8 cellular contexts compared by ENCODE assay signal in genomic region chr1:156767879-156768608, GRCh38. TPM values are rescaled to one million over a fixed set of nuclear protein-coding genes. Genes with fewer than 3 reads are reported as not detected.
A peak's percentile ranks its signal among the peaks of the same experiment; 100 is the strongest.
DNase-seq lines count a peak whose midpoint lies in the region; ATAC-seq and TF ChIP-seq lines count a peak whose summit lies in the region.

No MANE protein-coding gene starts in this region.

- H2BK5ac ChIP-seq in mesenchymal stem cell (ENCODE audit: low read depth, low read length, poor library complexity, severe bottlenecking): peak overlapping the region; percentile 87

- H3K4me3 Mint-ChIP-seq in CD8-positive, alpha-beta T cell: no peak overlapping the region

- H3K27me3 Mint-ChIP-seq in CD8-positive, alpha-beta T cell (ENCODE audit: low read depth): no peaks in the 10 kb centered on the region

- H3K79me1 ChIP-seq in mesenchymal stem cell (replicated peaks; ENCODE audit: low read length, poor library complexity, severe bottlenecking): peaks cover 9% of the 10 kb centered on the region

- CTCF ChIA-PET in CD8-positive, alpha-beta T cell (lab: Charles Lee): interaction anchor here (1.2 to 3.1 kb wide), 8 partner anchors 27 to 93 kb away, joined by 3 to 17 read pairs (median 7); partner anchors contain the start of genes MRPL24 and NTRK1

- H3K18ac ChIP-seq in mesenchymal stem cell (ENCODE audit: low read depth in 1 of 2, low read length in 2 of 2): peak overlapping the region; percentile 85 to 94

- intact Hi-C loops in CD8-positive, alpha-beta T cell (cut with DNase I, micrococcal nuclease): loop anchor here (1.0 kb wide), 7 partner anchors 17 to 430 kb away; partner anchors contain the start of genes HDGF (in 2 of the 2), ISG20L2 (in 2 of the 2), METTL25B (in 2 of the 2) and MRPL24 (in 2 of the 2)
- intact Hi-C loops in dorsolateral prefrontal cortex (cut with DNase I) (loop anchor here (1.0 to 2.0 kb wide), 4 partner anchors 17 to 79 kb away; partner anchors contain the start of genes MRPL24 (in 2 of the 2), HDGF (in 1 of the 2), ISG20L2 (in 1 of the 2) and METTL25B (in 1 of the 2)), tibial artery (cut with DNase I; ENCODE audit: low total_unique reads) (no loop called here)

- no peak overlapping the region for H3K27ac Mint-ChIP-seq in CD8-positive, alpha-beta T cell

- no peak for ATAC-seq in CD8-positive, alpha-beta T cell
- peak; percentile 7 for ATAC-seq in GM21723 (IDR thresholded peaks at IDR 0.05; ENCODE audit: unreplicated experiment)
- ATAC-seq in HG02938 (IDR thresholded peaks at IDR 0.05; ENCODE audit: unreplicated experiment): no peak

- no peak overlapping the region for H2BK15ac ChIP-seq in mesenchymal stem cell (ENCODE audit: low read depth, poor library complexity, severe bottlenecking)

- peak overlapping the region; percentile 95 for H4K91ac ChIP-seq in mesenchymal stem cell (ENCODE audit: low read length)

- peak overlapping the region; percentile 52 for H2BK120ac ChIP-seq in mesenchymal stem cell (ENCODE audit: low read depth, low read length)

- no peak overlapping the region for H2AFZ ChIP-seq in mesenchymal stem cell (ENCODE audit: low read depth, low read length)

- peak in 2 of 7 experiments; percentile 22 to 31 for DNase-seq in CD8-positive, alpha-beta T cell
- DNase-seq in Peyer's patch: peak in 1 of 3 donors; percentile 25
- peak in 4 of 10 donors; percentile 14 to 55 (median 28) for DNase-seq in dorsolateral prefrontal cortex
- DNase-seq in mesenchymal stem cell: peak; percentile 41
- DNase-seq in tibial artery: peak in 1 of 2 donors; percentile 76
- DNase-seq in SHP77 (lab: John Stamatoyannopoulos, UW): no peak

- peak overlapping the region in 1 of 2 experiments; percentile 75 for H3K23ac ChIP-seq in mesenchymal stem cell (ENCODE audit: low read length in 2 of 2)

- H3K4me1 Mint-ChIP-seq in CD8-positive, alpha-beta T cell (ENCODE audit: low read depth): peaks cover 48% of the 10 kb centered on the region

- H3K4me2 ChIP-seq in mesenchymal stem cell (ENCODE audit: low read length, poor library complexity, severe bottlenecking): peak overlapping the region; percentile 85

- peak overlapping the region in 1 of 2 experiments; percentile 47 for H2BK12ac ChIP-seq in mesenchymal stem cell (ENCODE audit: low read length in 2 of 2)

- peak overlapping the region; percentile 69 for H3K4me3 ChIP-seq in CD8-positive, alpha-beta T cell (ENCODE audit: low read depth, low read length)
- H3K4me3 ChIP-seq in Peyer's patch (peak overlapping the region; percentile 85 to 92 (median 88)), dorsolateral prefrontal cortex (peak overlapping the region; percentile 72 to 99 (median 95)), mesenchymal stem cell (ENCODE audit: insufficient read depth in 1 of 2, low read depth in 1 of 2, low read length in 2 of 2) (peak overlapping the region; percentile 86 to 91), tibial artery (peak overlapping the region; percentile 82 to 96)

- H3K27ac ChIP-seq in CD8-positive, alpha-beta T cell (ENCODE audit: low read depth, low read length): peak overlapping the region; percentile 90
- peak overlapping the region; percentile 80 to 92 (median 92) for H3K27ac ChIP-seq in Peyer's patch
- H3K27ac ChIP-seq in dorsolateral prefrontal cortex: peak overlapping the region; percentile 64 to 99 (median 96)
- H3K27ac ChIP-seq in mesenchymal stem cell (ENCODE audit: low read length, poor library complexity, severe bottlenecking): peak overlapping the region; percentile 81
- H3K27ac ChIP-seq in tibial artery: peak overlapping the region; percentile 95 to 97

- WGBS in mesenchymal stem cell: under 1% methylated on average over 22 of the region's 31 CpGs

- peak overlapping the region; percentile 85 to 88 for H3K4ac ChIP-seq in mesenchymal stem cell (ENCODE audit: low read depth in 1 of 2, low read length in 2 of 2)

- H4K8ac ChIP-seq in mesenchymal stem cell (ENCODE audit: low read length): peak overlapping the region; percentile 91

- H3K9ac ChIP-seq in mesenchymal stem cell (ENCODE audit: low read length): peak overlapping the region; percentile 97

- no peaks in the 10 kb centered on the region for H3K9me3 Mint-ChIP-seq in CD8-positive, alpha-beta T cell

- H3K9me3 ChIP-seq in CD8-positive, alpha-beta T cell (ENCODE audit: low read length): no peaks in the 10 kb centered on the region
- H3K9me3 ChIP-seq in Peyer's patch (no peaks in the 10 kb centered on the region), mesenchymal stem cell (ENCODE audit: control insufficient read depth, low read length) (no peaks in the 10 kb centered on the region), tibial artery (no peaks in the 10 kb centered on the region)

- peaks cover 36% of the 10 kb centered on the region for H3K36me3 Mint-ChIP-seq in CD8-positive, alpha-beta T cell

- H3K4me1 ChIP-seq in CD8-positive, alpha-beta T cell (ENCODE audit: insufficient read depth, low read length): peaks cover 34% of the 10 kb centered on the region
- peaks cover 0 to 44% (median 4%) of the 10 kb centered on the region in 4 donors for H3K4me1 ChIP-seq in Peyer's patch
- H3K4me1 ChIP-seq in mesenchymal stem cell (ENCODE audit: control insufficient read depth, insufficient read depth, low read depth, low read length): peaks cover 7% of the 10 kb centered on the region
- H3K4me1 ChIP-seq in tibial artery: peaks cover 0 to 54% (median 42%) of the 10 kb centered on the region in 4 donors

- peak overlapping the region; percentile 84 for H2AK5ac ChIP-seq in mesenchymal stem cell (ENCODE audit: low read length, severe bottlenecking)

- TF ChIP-seq CTCF in CD8-positive, alpha-beta T cell (IDR thresholded peaks at IDR 0.05): no peak
- TF ChIP-seq CTCF in Peyer's patch (IDR thresholded peaks at IDR 0.05) (no peak), dorsolateral prefrontal cortex (IDR thresholded peaks at IDR 0.05 in 54 of 56, conservative IDR thresholded peaks at IDR 0.05 in 2 of 56; ENCODE audit: low read depth in 1 of 56, partially characterized antibody in 56 of 56) (no peak), tibial artery (IDR thresholded peaks at IDR 0.05) (no peak)

- peaks cover 3% of the 10 kb centered on the region for H3K36me3 ChIP-seq in CD8-positive, alpha-beta T cell (ENCODE audit: insufficient read depth, low read length)
- H3K36me3 ChIP-seq in Peyer's patch (peaks cover 0 to 18% (median 0%) of the 10 kb centered on the region in 3 donors), mesenchymal stem cell (ENCODE audit: control insufficient read depth in 1 of 2, insufficient read depth in 2 of 2, low read depth in 1 of 2, low read length in 2 of 2) (peaks cover 9 to 26% of the 10 kb centered on the region in 2 experiments), tibial artery (peaks cover 0 to 17% (median 8%) of the 10 kb centered on the region in 3 donors)

- no peak for TF ChIP-seq POLR2A in Peyer's patch (IDR thresholded peaks at IDR 0.05)

- peak overlapping the region in 1 of 2 experiments; percentile 96 for H3K14ac ChIP-seq in mesenchymal stem cell (ENCODE audit: low read length in 2 of 2)

- H3K27me3 ChIP-seq in CD8-positive, alpha-beta T cell (ENCODE audit: insufficient read depth, low read length): no peaks in the 10 kb centered on the region
- H3K27me3 ChIP-seq in Peyer's patch (no peaks in the 10 kb centered on the region), dorsolateral prefrontal cortex (no peaks in the 10 kb centered on the region), mesenchymal stem cell (ENCODE audit: control insufficient read depth in 1 of 2, insufficient read depth in 1 of 2, low read length in 2 of 2) (no peaks in the 10 kb centered on the region), tibial artery (no peaks in the 10 kb centered on the region)

- POLR2A ChIA-PET in CD8-positive, alpha-beta T cell (lab: Charles Lee): interaction anchor here (1.3 to 3.5 kb wide), 9 partner anchors 14 to 263 kb away, joined by 4 to 33 read pairs (median 5); partner anchors contain the start of genes HDGF, ISG20L2, METTL25B and MRPL24

RNA-seq across cellular contexts. Expression of gene PRCC, which starts 0.7 kb away (rescaled TPM):
- total RNA-seq in CD8-positive, alpha-beta T cell: 10 to 100 TPM; 55.6 to 58.4 TPM
- 100 to 1,000 TPM in 1 of 4 donors, 10 to 100 TPM in 3; 43.3 to 114 (median 46.3) TPM for total RNA-seq in Peyer's patch
- total RNA-seq in dorsolateral prefrontal cortex: 10 to 100 TPM; 46.7 to 90.4 (median 66.7) TPM
- polyA plus RNA-seq in mesenchymal stem cell (2013, experiment 1 of 2): 74.5 TPM
- 72.5 TPM for polyA plus RNA-seq in mesenchymal stem cell (2013, experiment 2 of 2)

RNA-seq across cellular contexts. Expression of gene HDGF, which starts 16.6 kb away (rescaled TPM):
- 10 to 100 TPM; 63.1 to 70.6 TPM for total RNA-seq in CD8-positive, alpha-beta T cell
- total RNA-seq in Peyer's patch: 100 to 1,000 TPM; 234 to 309 (median 281) TPM
- total RNA-seq in dorsolateral prefrontal cortex: 100 to 1,000 TPM in 98 of 120 experiments, 10 to 100 TPM in 22; 83.7 to 170 (median 109) TPM
- polyA plus RNA-seq in mesenchymal stem cell (2013, experiment 1 of 2): 156 TPM
- polyA plus RNA-seq in mesenchymal stem cell (2013, experiment 2 of 2): 154 TPM

RNA-seq across cellular contexts. Expression of gene MRPL24, which starts 27.2 kb away (rescaled TPM):
- total RNA-seq in CD8-positive, alpha-beta T cell: 10 to 100 TPM in 1 of 2 experiments, 1 to 10 TPM in 1; 9.1 to 12.5 TPM
- total RNA-seq in Peyer's patch (10 to 100 TPM; 15.7 to 35.8 (median 22.0) TPM), dorsolateral prefrontal cortex (10 to 100 TPM; 38.0 to 78.2 (median 53.2) TPM)
- 65.7 TPM for polyA plus RNA-seq in mesenchymal stem cell (2013, experiment 1 of 2)
- 64.7 TPM for polyA plus RNA-seq in mesenchymal stem cell (2013, experiment 2 of 2)

RNA-seq across cellular contexts. Expression of gene ISG20L2, which starts 39.5 kb away (rescaled TPM):
- total RNA-seq in CD8-positive, alpha-beta T cell: 10 to 100 TPM; 54.5 to 63.5 TPM
- total RNA-seq in Peyer's patch (10 to 100 TPM; 22.4 to 47.2 (median 27.9) TPM), dorsolateral prefrontal cortex (10 to 100 TPM; 16.3 to 48.9 (median 30.2) TPM)
- polyA plus RNA-seq in mesenchymal stem cell (2013, experiment 1 of 2): 26.8 TPM
- 25.1 TPM for polyA plus RNA-seq in mesenchymal stem cell (2013, experiment 2 of 2)

RNA-seq across cellular contexts. Expression of gene METTL25B, which starts 39.8 kb away (rescaled TPM):
- 10 to 100 TPM in 1 of 2 experiments, 1 to 10 TPM in 1; 9.8 to 11.4 TPM for total RNA-seq in CD8-positive, alpha-beta T cell
- 10 to 100 TPM; 33.8 to 95.2 (median 64.9) TPM for total RNA-seq in Peyer's patch
- 10 to 100 TPM; 18.8 to 53.1 (median 32.3) TPM for total RNA-seq in dorsolateral prefrontal cortex
- polyA plus RNA-seq in mesenchymal stem cell (2013, experiment 1 of 2): 12.1 TPM
- polyA plus RNA-seq in mesenchymal stem cell (2013, experiment 2 of 2): 11.3 TPM
